Comparison of ENCODE assay signal across 21 cellular contexts in the genomic region with DNA sequence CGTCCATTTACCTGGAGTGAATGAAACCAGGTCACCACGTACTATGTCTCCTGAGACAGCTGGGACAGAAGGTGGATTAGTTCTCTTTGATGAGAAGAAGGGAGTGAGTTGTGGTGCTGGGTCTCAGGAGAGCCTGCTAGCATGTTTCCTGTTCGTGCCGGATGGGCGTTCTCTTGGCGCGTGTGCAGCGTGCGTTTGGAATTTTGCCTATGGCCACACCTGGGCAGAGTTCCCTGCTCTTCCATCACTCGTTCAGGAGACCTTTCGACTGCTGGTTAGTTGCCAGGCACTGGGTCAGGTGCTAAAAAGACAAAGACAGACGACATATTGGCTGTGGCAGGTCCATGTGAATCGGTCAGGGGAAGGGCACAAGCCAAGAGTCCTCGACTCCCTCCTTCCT.
A peak's percentile ranks its signal among the peaks of the same experiment; 100 is the strongest.
DNase-seq lines count a peak whose midpoint lies in the region; ATAC-seq, FAIRE-seq and TF ChIP-seq lines count a peak whose summit lies in the region.
"Had no signal": no experiment of that assay in that cellular context is flagged by ENCODE, and none has a peak within 500 bp of the region (broad histone marks: within the 10 kb centered on the region; RNA-seq: fewer than 3 reads in every experiment).

No MANE protein-coding gene starts in this region.

- peak; percentile 87 for ATAC-seq in left lobe of liver

- TF ChIP-seq CTCF in Peyer's patch (IDR thresholded peaks at IDR 0.05), result no peak

- DNase-seq in G401 (ENCODE audit: low spot score) (peak; percentile 16), Peyer's patch (peak in 2 of 3 donors; percentile 85 to 86), left lobe of liver (ENCODE audit: low spot score) (peak; percentile 86), small intestine (peak; percentile 98), kidney tubule cell (ENCODE audit: low spot score) (no peak), DMS 273 treated with DMSO at 0.1 percent for 48 hours (lab: John Stamatoyannopoulos, UW) (no peak)
- no peak for DNase-seq in stimulated activated CD4-positive, alpha-beta T cell treated with anti-CD3 and anti-CD28 coated beads, Interleukin-4, amount 100 ng/mL, for 1 hour
- DNase-seq: C1 segment of cervical spinal cord; DND-41; Karpas-422; MG63; NCI-H1092; NCI-H146; NCI-H2029 treated with DMSO at 0.1 percent for 48 hours; NCI-H2171 treated with DMSO at 0.1 percent for 48 hours; NCI-H446; NCI-H69; NK-92 treated with Interleukin-12 subunit alpha and Interleukin-12 subunit beta, amount 100 ng/mL, for 24 hours; Right ventricle myocardium superior had no signal

- H3K36me3 ChIP-seq in Peyer's patch (peaks cover 0 to 98% (median 3%) of the 10 kb centered on the region in 3 donors), small intestine (ENCODE audit: control insufficient read depth in 2 of 2, insufficient read depth in 2 of 2, low read length in 2 of 2) (peaks cover 2 to 22% of the 10 kb centered on the region in 2 donors)

- no peak for TF ChIP-seq POLR2A in Peyer's patch (IDR thresholded peaks at IDR 0.05)

- H3K27me3 ChIP-seq in Peyer's patch (no peaks in the 10 kb centered on the region), small intestine (ENCODE audit: control insufficient read depth in 2 of 2, insufficient read depth in 2 of 2, low read length in 2 of 2) (no peaks in the 10 kb centered on the region)
- H3K27me3 ChIP-seq: MG63 had no signal

- H3K4me1 ChIP-seq in Peyer's patch, result peaks cover 0 to 3% (median 0%) of the 10 kb centered on the region in 4 donors
- H3K4me1 ChIP-seq in small intestine (ENCODE audit: control insufficient read depth in 2 of 2, insufficient read depth in 1 of 2, low read depth in 1 of 2, low read length in 1 of 2), result peaks cover 0 to 3% of the 10 kb centered on the region in 2 donors
- H3K4me1 ChIP-seq: HAP-1 had no signal

- no peak for FAIRE-seq in small intestine (lab: Jason Lieb, UNC)
- FAIRE-seq: G401.6 had no signal

- 19 to 83% (median 32%) methylated on average over 14 of the region's 14 CpGs for WGBS in small intestine, 3 donors

- H3K4me3 ChIP-seq in Peyer's patch (no peak overlapping the region), small intestine (ENCODE audit: low read depth in 1 of 2, low read length in 2 of 2) (no peak overlapping the region)
- H3K4me3 ChIP-seq: HAP-1, MG63 had no signal

- H3K27ac ChIP-seq in Peyer's patch (peak overlapping the region in 3 of 4 donors; percentile 6 to 79 (median 63)), small intestine (ENCODE audit: low read depth in 1 of 2, low read length in 1 of 2) (peak overlapping the region; percentile 65 to 83)

- H3K9me3 ChIP-seq in Peyer's patch (no peaks in the 10 kb centered on the region), small intestine (ENCODE audit: control insufficient read depth, low read depth) (no peaks in the 10 kb centered on the region)
- H3K9me3 ChIP-seq: HAP-1, MG63 had no signal

- in situ Hi-C loops in G401 (cut with HindIII; ENCODE audit: low sequenced_read_pairs), result no loop called here

Comparison
In these comparisons a context has a peak if more than half of its experiments do, and no peak if none do; other contexts are left out.
1. DNase-seq: peak in G401 (single experiment), Peyer's patch (2 of 3), left lobe of liver (single experiment) and small intestine (single experiment); none in stimulated activated CD4-positive, alpha-beta T cell treated with anti-CD3 and anti-CD28 coated beads, Interleukin-4, amount 100 ng/mL, for 1 hour (single experiment), kidney tubule cell (single experiment) and DMS 273 treated with DMSO at 0.1 percent for 48 hours (single experiment).